ENCODE assay signal across 2 cellular contexts in the genomic region with DNA sequence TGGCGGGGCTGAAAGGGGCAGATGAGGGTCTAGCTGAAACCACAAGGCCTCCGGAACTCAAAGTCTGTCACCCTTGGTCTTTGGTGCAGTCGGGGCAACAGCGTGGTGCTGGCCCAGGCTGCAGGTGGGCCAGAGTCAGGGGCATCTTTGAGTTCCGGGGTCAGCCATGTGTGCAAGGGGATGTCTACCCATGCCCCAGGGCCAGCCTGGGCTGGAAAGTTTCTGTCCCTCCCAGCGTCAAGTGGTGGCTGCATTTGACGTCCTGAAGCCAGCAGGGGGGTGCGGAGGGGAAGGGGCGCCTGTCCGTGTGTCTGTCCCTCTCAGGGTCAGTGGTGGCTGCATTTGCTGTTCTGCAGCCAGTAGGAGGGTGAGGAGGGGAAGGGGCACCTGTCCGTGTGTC.
TF ChIP-seq lines count a peak whose summit lies in the region.

No MANE protein-coding gene starts in this region.

TF ChIP-seq in A549, 52 proteins besides CTCF, POLR2A, EP300 and RAD21 (continued from another document):
- TF ChIP-seq, protein P1, sequence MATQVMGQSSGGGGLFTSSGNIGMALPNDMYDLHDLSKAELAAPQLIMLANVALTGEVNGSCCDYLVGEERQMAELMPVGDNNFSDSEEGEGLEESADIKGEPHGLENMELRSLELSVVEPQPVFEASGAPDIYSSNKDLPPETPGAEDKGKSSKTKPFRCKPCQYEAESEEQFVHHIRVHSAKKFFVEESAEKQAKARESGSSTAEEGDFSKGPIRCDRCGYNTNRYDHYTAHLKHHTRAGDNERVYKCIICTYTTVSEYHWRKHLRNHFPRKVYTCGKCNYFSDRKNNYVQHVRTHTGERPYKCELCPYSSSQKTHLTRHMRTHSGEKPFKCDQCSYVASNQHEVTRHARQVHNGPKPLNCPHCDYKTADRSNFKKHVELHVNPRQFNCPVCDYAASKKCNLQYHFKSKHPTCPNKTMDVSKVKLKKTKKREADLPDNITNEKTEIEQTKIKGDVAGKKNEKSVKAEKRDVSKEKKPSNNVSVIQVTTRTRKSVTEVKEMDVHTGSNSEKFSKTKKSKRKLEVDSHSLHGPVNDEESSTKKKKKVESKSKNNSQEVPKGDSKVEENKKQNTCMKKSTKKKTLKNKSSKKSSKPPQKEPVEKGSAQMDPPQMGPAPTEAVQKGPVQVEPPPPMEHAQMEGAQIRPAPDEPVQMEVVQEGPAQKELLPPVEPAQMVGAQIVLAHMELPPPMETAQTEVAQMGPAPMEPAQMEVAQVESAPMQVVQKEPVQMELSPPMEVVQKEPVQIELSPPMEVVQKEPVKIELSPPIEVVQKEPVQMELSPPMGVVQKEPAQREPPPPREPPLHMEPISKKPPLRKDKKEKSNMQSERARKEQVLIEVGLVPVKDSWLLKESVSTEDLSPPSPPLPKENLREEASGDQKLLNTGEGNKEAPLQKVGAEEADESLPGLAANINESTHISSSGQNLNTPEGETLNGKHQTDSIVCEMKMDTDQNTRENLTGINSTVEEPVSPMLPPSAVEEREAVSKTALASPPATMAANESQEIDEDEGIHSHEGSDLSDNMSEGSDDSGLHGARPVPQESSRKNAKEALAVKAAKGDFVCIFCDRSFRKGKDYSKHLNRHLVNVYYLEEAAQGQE (IDR thresholded peaks at IDR 0.05), result no peak
- TF ChIP-seq HOXA7 (CRISPR knock-in tag; IDR thresholded peaks at IDR 0.05), result no peak
- TF ChIP-seq FOSL2 (IDR thresholded peaks at IDR 0.05), result no peak
- TF ChIP-seq FOSL2 (CRISPR knock-in tag; IDR thresholded peaks at IDR 0.05), result no peak
- no peak for TF ChIP-seq NPAS2 (CRISPR knock-in tag; IDR thresholded peaks at IDR 0.05; ENCODE audit: borderline replicate concordance)
- TF ChIP-seq SREBF2 (IDR thresholded peaks at IDR 0.05), result no peak
- TF ChIP-seq HEYL (CRISPR knock-in tag; IDR thresholded peaks at IDR 0.05), result no peak
- TF ChIP-seq NR3C1 (IDR thresholded peaks at IDR 0.05), result no peak
- no peak for TF ChIP-seq PHF8 (IDR thresholded peaks at IDR 0.05; ENCODE audit: borderline replicate concordance, low read depth)
- no peak for TF ChIP-seq ZFP36 (IDR thresholded peaks at IDR 0.05; ENCODE audit: borderline replicate concordance, partially characterized antibody)
- no peak for TF ChIP-seq RNF2 (IDR thresholded peaks at IDR 0.05; ENCODE audit: borderline replicate concordance, low read depth)
- no peak for TF ChIP-seq GATA3 (IDR thresholded peaks at IDR 0.05; ENCODE audit: borderline replicate concordance)
- no peak for TF ChIP-seq CHD2 (IDR thresholded peaks at IDR 0.05; ENCODE audit: low read length, partially characterized antibody)
- TF ChIP-seq, protein P2, sequence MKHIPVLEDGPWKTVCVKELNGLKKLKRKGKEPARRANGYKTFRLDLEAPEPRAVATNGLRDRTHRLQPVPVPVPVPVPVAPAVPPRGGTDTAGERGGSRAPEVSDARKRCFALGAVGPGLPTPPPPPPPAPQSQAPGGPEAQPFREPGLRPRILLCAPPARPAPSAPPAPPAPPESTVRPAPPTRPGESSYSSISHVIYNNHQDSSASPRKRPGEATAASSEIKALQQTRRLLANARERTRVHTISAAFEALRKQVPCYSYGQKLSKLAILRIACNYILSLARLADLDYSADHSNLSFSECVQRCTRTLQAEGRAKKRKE (CRISPR knock-in tag; IDR thresholded peaks at IDR 0.05; ENCODE audit: low read depth), result no peak
- TF ChIP-seq ZC3H11A (IDR thresholded peaks at IDR 0.05), result no peak
- TF ChIP-seq CBX2 (IDR thresholded peaks at IDR 0.05; ENCODE audit: borderline replicate concordance, low read depth), result no peak

TF ChIP-seq in HCT116, 20 proteins besides CTCF, POLR2A, EP300 and RAD21 (continued from another document):
- TF ChIP-seq, protein P3, sequence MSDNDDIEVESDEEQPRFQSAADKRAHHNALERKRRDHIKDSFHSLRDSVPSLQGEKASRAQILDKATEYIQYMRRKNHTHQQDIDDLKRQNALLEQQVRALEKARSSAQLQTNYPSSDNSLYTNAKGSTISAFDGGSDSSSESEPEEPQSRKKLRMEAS (IDR thresholded peaks at IDR 0.05), result no peak
- TF ChIP-seq EGR1 (IDR thresholded peaks at IDR 0.05; ENCODE audit: low read depth) (no peak), CBX3 (IDR thresholded peaks at IDR 0.05; ENCODE audit: low read depth) (no peak)
